18 cellular contexts compared by ENCODE assay signal in the genomic region with DNA sequence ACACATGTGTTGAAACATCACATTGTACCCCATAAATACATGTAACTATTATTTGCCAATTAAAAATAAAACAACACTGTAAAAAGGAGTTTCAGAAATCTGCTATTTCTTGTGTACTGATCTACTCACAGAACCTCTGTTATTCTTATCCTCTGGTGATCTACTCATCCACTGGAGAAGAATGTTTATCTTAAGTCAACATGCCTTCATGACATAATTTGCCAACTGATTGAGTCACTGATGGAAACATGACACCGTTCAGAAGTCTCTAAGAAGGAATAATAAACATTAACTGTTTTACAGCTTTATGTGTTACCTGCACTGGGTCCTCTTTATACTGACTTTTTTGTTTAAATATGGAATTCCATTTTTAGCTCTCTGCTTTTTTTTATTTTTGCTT.
DNase-seq lines count a peak whose midpoint lies in the region; ATAC-seq and TF ChIP-seq lines count a peak whose summit lies in the region.
"Had no signal": no experiment of that assay in that cellular context is flagged by ENCODE, and none has a peak within 500 bp of the region (broad histone marks: within the 10 kb centered on the region; RNA-seq: fewer than 3 reads in every experiment).

No MANE protein-coding gene starts in this region.

- POLR2A ChIA-PET in PC-3 (lab: Charles Lee; ENCODE audit: unreplicated experiment) = no interaction called here

- peak; percentile 27 for DNase-seq in COLO668 (lab: John Stamatoyannopoulos, UW; ENCODE audit: unreplicated experiment)
- peak; percentile 70 for DNase-seq in Daoy (ENCODE audit: low read depth)
- DNase-seq in PC-3 = peak; percentile 51
- DNase-seq in fibroblast of pulmonary artery (ENCODE audit: low read depth) = peak; percentile 0
- DNase-seq in SIG-M5 treated with dmso at 0.1 percent for 504 hours (lab: John Stamatoyannopoulos, UW; ENCODE audit: unreplicated experiment) = no peak
- no peak for DNase-seq in mesenteric fat pad (ENCODE audit: low spot score)
- DNase-seq: activated gamma-delta T cell; islet precursor cell; mesendoderm; MV-4-11; natural killer cell; NCI-H446; Right ventricle myocardium superior; stimulated activated CD4-positive, alpha-beta T cell treated with anti-CD3 and anti-CD28 coated beads, Interleukin-1b, Interleukin-23, amount 100 ng/mL, for 48 hours; stimulated activated naive CD4-positive, alpha-beta T cell; tibial artery; WERI-Rb-1 had no signal

- H3K9ac ChIP-seq in PC-3 (ENCODE audit: low read length) = no peak overlapping the region

- H3K4me1 ChIP-seq in PC-3 (ENCODE audit: insufficient read depth, low read length) = no peaks in the 10 kb centered on the region
- H3K4me1 ChIP-seq: tibial artery had no signal

- no peaks in the 10 kb centered on the region for H3F3A ChIP-seq in PC-3 (ENCODE audit: low read length, unreplicated experiment)

- CTCF ChIA-PET in PC-3 (lab: Charles Lee) = no interaction called here

- intact Hi-C loops in PC-3 (cut with micrococcal nuclease) = no loop called here

- H2AFZ ChIP-seq in PC-3 (ENCODE audit: low read length) = no peak overlapping the region

- TF ChIP-seq CTCF in PC-3 (conservative IDR thresholded peaks at IDR 0.05; ENCODE audit: low read depth, low read length) = no peak
- TF ChIP-seq CTCF in fibroblast of pulmonary artery (IDR thresholded peaks at IDR 0.05; ENCODE audit: low read length, missing control alignments) = no peak

- no peak overlapping the region for H3K27ac ChIP-seq in PC-3 (ENCODE audit: low read length)
- H3K27ac ChIP-seq: tibial artery, WERI-Rb-1 had no signal

- no peaks in the 10 kb centered on the region for H3K36me3 ChIP-seq in PC-3 (ENCODE audit: low read depth, low read length)
- H3K36me3 ChIP-seq: tibial artery, WERI-Rb-1 had no signal

- H3K4me3 ChIP-seq in PC-3 (ENCODE audit: low read length) (no peak overlapping the region), fibroblast of pulmonary artery (replicated peaks; ENCODE audit: low read depth, low read length) (no peak overlapping the region)
- H3K4me3 ChIP-seq: tibial artery had no signal

- no peak for ATAC-seq in PC-3
- no peak for ATAC-seq in HG03378 (IDR thresholded peaks at IDR 0.05; ENCODE audit: unreplicated experiment)
- ATAC-seq: natural killer cell had no signal

- no peaks in the 10 kb centered on the region for H3K27me3 ChIP-seq in PC-3 (ENCODE audit: low read length)
- H3K27me3 ChIP-seq: tibial artery had no signal

- no peaks in the 10 kb centered on the region for H4K20me1 ChIP-seq in PC-3 (ENCODE audit: low read length)

- no peaks in the 10 kb centered on the region for H3K9me3 ChIP-seq in PC-3 (ENCODE audit: low read length)
- H3K9me3 ChIP-seq: tibial artery had no signal

- no peak overlapping the region for H3K4me2 ChIP-seq in PC-3 (ENCODE audit: low read length)

- no peaks in the 10 kb centered on the region for H3K79me2 ChIP-seq in PC-3 (ENCODE audit: low read length)

- H3K9me2 ChIP-seq in PC-3 (replicated peaks; ENCODE audit: low read length) = no peaks in the 10 kb centered on the region

- BruUV-seq in PC-3 (replicated peaks; lab: Mats Ljungman, UMichigan) = no TSS peak

Comparison
In these comparisons a context has a peak if more than half of its experiments do, and no peak if none do; other contexts are left out.
1. DNase-seq: peak in COLO668 (single experiment), Daoy (single experiment), PC-3 (single experiment) and fibroblast of pulmonary artery (single experiment); none in SIG-M5 treated with dmso at 0.1 percent for 504 hours (single experiment) and mesenteric fat pad (single experiment).